Comparison of ENCODE assay signal across 1 cellular context in genomic region chr21:31875424-31876097, GRCh38.
TF ChIP-seq lines count a peak whose summit lies in the region.

No MANE protein-coding gene starts in this region.

TF ChIP-seq in IMR-90, 13 proteins besides CTCF, POLR2A, EP300 and RAD21:
- TF ChIP-seq USF2 (IDR thresholded peaks at IDR 0.05; ENCODE audit: low read depth, low read length): no peak
- TF ChIP-seq SMC3 (IDR thresholded peaks at IDR 0.05; ENCODE audit: low read depth, low read length): no peak
- TF ChIP-seq FOS (IDR thresholded peaks at IDR 0.05; ENCODE audit: low read depth, low read length): no peak
- no peak for TF ChIP-seq RCOR1 (IDR thresholded peaks at IDR 0.05; ENCODE audit: insufficient replicate concordance, low read length)
- no peak for TF ChIP-seq CEBPB (IDR thresholded peaks at IDR 0.05; ENCODE audit: low read depth, low read length)
- TF ChIP-seq NFE2L2 (IDR thresholded peaks at IDR 0.05; ENCODE audit: low read depth, low read length): no peak
- no peak for TF ChIP-seq MXI1 (IDR thresholded peaks at IDR 0.05; ENCODE audit: borderline replicate concordance, low read depth, low read length)
- no peak for TF ChIP-seq MAFK (IDR thresholded peaks at IDR 0.05; ENCODE audit: low read depth, low read length)
- no peak for TF ChIP-seq CHD1 (IDR thresholded peaks at IDR 0.05; ENCODE audit: low read depth, low read length)
- TF ChIP-seq RFX5 (IDR thresholded peaks at IDR 0.05; ENCODE audit: low read depth, low read length): no peak
- TF ChIP-seq ELK1 (IDR thresholded peaks at IDR 0.05; ENCODE audit: borderline replicate concordance, low read depth, low read length): no peak
- TF ChIP-seq MAZ (IDR thresholded peaks at IDR 0.05; ENCODE audit: borderline replicate concordance, low read depth, low read length): no peak
- no peak for TF ChIP-seq BHLHE40 (IDR thresholded peaks at IDR 0.05; ENCODE audit: low read depth, low read length)
TF ChIP-seq in IMR-90: peak in this region for 0.
